17 cellular contexts compared by ENCODE assay signal in genomic region chr2:173955004-173955403, GRCh38. TPM values are rescaled to one million over a fixed set of nuclear protein-coding genes. Genes with fewer than 3 reads are reported as not detected.
DNase-seq lines count a peak whose midpoint lies in the region; ATAC-seq, FAIRE-seq and TF ChIP-seq lines count a peak whose summit lies in the region.
"Had no signal": no experiment of that assay in that cellular context is flagged by ENCODE, and none has a peak within 500 bp of the region (broad histone marks: within the 10 kb centered on the region; RNA-seq: fewer than 3 reads in every experiment).

No MANE protein-coding gene starts in this region.

- peaks cover 65 to 97% (median 81%) of the 10 kb centered on the region in 4 donors for H3K4me1 Mint-ChIP-seq in CD4-positive, CD25-positive, alpha-beta regulatory T cell

- no peak overlapping the region for H2AFZ ChIP-seq in PC-3 (ENCODE audit: low read length)

- POLR2A ChIA-PET in PC-3 (lab: Charles Lee; ENCODE audit: unreplicated experiment): no interaction called here

- peaks cover 83% of the 10 kb centered on the region for H4K20me1 ChIP-seq in PC-3 (ENCODE audit: low read length)

- peaks cover 33% of the 10 kb centered on the region for H3K36me3 ChIP-seq in CD4-positive, CD25-positive, alpha-beta regulatory T cell (ENCODE audit: control insufficient read depth, insufficient read depth, low read length)
- peaks cover 47% of the 10 kb centered on the region for H3K36me3 ChIP-seq in PC-3 (ENCODE audit: low read depth, low read length)

- peaks cover 100% of the 10 kb centered on the region for H3K79me2 ChIP-seq in PC-3 (ENCODE audit: low read length)

- H3K27ac Mint-ChIP-seq in CD4-positive, CD25-positive, alpha-beta regulatory T cell: peak overlapping the region in 1 of 3 donors; percentile 48
- H3K27ac Mint-ChIP-seq: activated CD8-positive, alpha-beta T cell treated with anti-CD3 and anti-CD28 coated beads for 36 hours had no signal

- no peaks in the 10 kb centered on the region for H3K27me3 ChIP-seq in CD4-positive, CD25-positive, alpha-beta regulatory T cell (ENCODE audit: control insufficient read depth, insufficient read depth, low read length)
- no peaks in the 10 kb centered on the region for H3K27me3 ChIP-seq in PC-3 (ENCODE audit: low read length)

- peak overlapping the region; percentile 33 for H3K4me3 ChIP-seq in CD4-positive, CD25-positive, alpha-beta regulatory T cell (ENCODE audit: low read depth, low read length)
- H3K4me3 ChIP-seq in PC-3 (ENCODE audit: low read length) (no peak overlapping the region), fibroblast of mammary gland (ENCODE audit: control insufficient read depth, low read depth, low read length) (no peak overlapping the region)
- H3K4me3 ChIP-seq: SK-N-MC had no signal

- DNase-seq in CD4-positive, CD25-positive, alpha-beta regulatory T cell: no peak
- DNase-seq in GM12891 (ENCODE audit: insufficient read length, low spot score) (no peak), PC-3 (no peak), fibroblast of mammary gland (ENCODE audit: low read depth) (no peak), NCI-H1436 (lab: John Stamatoyannopoulos, UW) (no peak), RKO (ENCODE audit: low spot score) (no peak)
- DNase-seq in activated T-cell treated with anti-CD3 and anti-CD28 coated beads, Interleukin-2, amount 50 U/mL, for 48 hours: no peak
- DNase-seq: activated CD8-positive, alpha-beta T cell treated with anti-CD3 and anti-CD28 coated beads for 36 hours; anterior cingulate cortex; erythroblast; head of caudate nucleus; mesendoderm; stimulated activated CD4-positive, alpha-beta T cell treated with anti-CD3 and anti-CD28 coated beads, Interleukin-15, amount 100 ng/mL, for 24 hours had no signal

- no peaks in the 10 kb centered on the region for H3K9me2 ChIP-seq in PC-3 (replicated peaks; ENCODE audit: low read length)

- BruUV-seq in PC-3 (replicated peaks; lab: Mats Ljungman, UMichigan): no TSS peak

- H3K36me3 Mint-ChIP-seq in CD4-positive, CD25-positive, alpha-beta regulatory T cell: peaks cover 34% of the 10 kb centered on the region

- no peak overlapping the region for H3K4me2 ChIP-seq in PC-3 (ENCODE audit: low read length)

- H3F3A ChIP-seq in PC-3 (ENCODE audit: low read length, unreplicated experiment): no peaks in the 10 kb centered on the region

- no peaks in the 10 kb centered on the region for H3K9me3 ChIP-seq in CD4-positive, CD25-positive, alpha-beta regulatory T cell (ENCODE audit: control insufficient read depth in 2 of 2, low read length in 2 of 2)
- no peaks in the 10 kb centered on the region for H3K9me3 ChIP-seq in PC-3 (ENCODE audit: low read length)

- ATAC-seq in CD4-positive, CD25-positive, alpha-beta regulatory T cell (ENCODE audit: low read depth in 2 of 2): no peak
- ATAC-seq in PC-3: no peak
- ATAC-seq in GM18909 (IDR thresholded peaks at IDR 0.05; ENCODE audit: poor library complexity, unreplicated experiment): no peak
- ATAC-seq: activated CD8-positive, alpha-beta T cell treated with anti-CD3 and anti-CD28 coated beads for 36 hours had no signal

- H3K27ac ChIP-seq in CD4-positive, CD25-positive, alpha-beta regulatory T cell (ENCODE audit: insufficient read depth, low read length, poor library complexity, severe bottlenecking): no peak overlapping the region
- no peak overlapping the region for H3K27ac ChIP-seq in PC-3 (ENCODE audit: low read length)
- H3K27ac ChIP-seq: SK-N-MC had no signal

- no peak for TF ChIP-seq POLR2A in GM12891 (IDR thresholded peaks at IDR 0.05; ENCODE audit: low read depth, low read length)

- intact Hi-C loops in PC-3 (cut with micrococcal nuclease): no loop called here

- peaks cover 76% of the 10 kb centered on the region for H3K4me1 ChIP-seq in CD4-positive, CD25-positive, alpha-beta regulatory T cell (ENCODE audit: control insufficient read depth, insufficient read depth, low read length, poor library complexity, severe bottlenecking)
- H3K4me1 ChIP-seq in PC-3 (ENCODE audit: insufficient read depth, low read length): peaks cover 31% of the 10 kb centered on the region

- H3K9me3 Mint-ChIP-seq in CD4-positive, CD25-positive, alpha-beta regulatory T cell: peaks cover 0 to 2% (median 0%) of the 10 kb centered on the region in 7 donors
- H3K9me3 Mint-ChIP-seq: activated CD8-positive, alpha-beta T cell treated with anti-CD3 and anti-CD28 coated beads for 36 hours had no signal

- H3K4me3 Mint-ChIP-seq in CD4-positive, CD25-positive, alpha-beta regulatory T cell: peak overlapping the region in 3 of 4 donors; percentile 52 to 83 (median 63)
- H3K4me3 Mint-ChIP-seq: activated CD8-positive, alpha-beta T cell treated with anti-CD3 and anti-CD28 coated beads for 36 hours; neural crest cell had no signal

- no peaks in the 10 kb centered on the region for H3K27me3 Mint-ChIP-seq in CD4-positive, CD25-positive, alpha-beta regulatory T cell
- H3K27me3 Mint-ChIP-seq: activated CD8-positive, alpha-beta T cell treated with anti-CD3 and anti-CD28 coated beads for 36 hours had no signal

- peak; percentile 43; the same call in 1 of the 2 replicates for TF ChIP-seq CTCF in PC-3 (conservative IDR thresholded peaks at IDR 0.05; ENCODE audit: low read depth, low read length)
- peak; percentile 4 for TF ChIP-seq CTCF in fibroblast of mammary gland (conservative IDR thresholded peaks at IDR 0.05; ENCODE audit: control insufficient read depth, insufficient read depth, low read depth, low read length)

- no peak overlapping the region for H3K9ac ChIP-seq in PC-3 (ENCODE audit: low read length)

- peak; percentile 23 for FAIRE-seq in GM12891 (lab: Jason Lieb, UNC)
- FAIRE-seq: islet of Langerhans had no signal

- CTCF ChIA-PET in PC-3 (lab: Charles Lee): no interaction called here

TF ChIP-seq in GM12891, 5 proteins besides CTCF, POLR2A, EP300 and RAD21:
- TF ChIP-seq POLR2AphosphoS5 (IDR thresholded peaks at IDR 0.05; ENCODE audit: low read depth, low read length) (no peak), PAX5 (IDR thresholded peaks at IDR 0.05; ENCODE audit: insufficient read depth, low read length, severe bottlenecking) (no peak), SPI1 (IDR thresholded peaks at IDR 0.05; ENCODE audit: low read depth, low read length) (no peak), POU2F2 (IDR thresholded peaks at IDR 0.05; ENCODE audit: low read depth, low read length) (no peak), TAF1 (IDR thresholded peaks at IDR 0.05; ENCODE audit: low read depth, low read length) (no peak)
TF ChIP-seq in GM12891: peak in this region for 0.

RNA-seq across cellular contexts. Expression of gene SP3, which starts 10.2 kb away (rescaled TPM):
- 153 TPM for total RNA-seq in CD4-positive, CD25-positive, alpha-beta regulatory T cell
- 10 to 100 TPM; 65.9 to 85.9 (median 76.4) TPM for polyA plus RNA-seq in CD4-positive, CD25-positive, alpha-beta regulatory T cell
- polyA plus RNA-seq in GM12891 (2012; ENCODE audit: low read depth, missing spikeins): 19.9 TPM
- 82.2 and 117 TPM in 2 replicates for total RNA-seq in PC-3 (2014; rRNA removed)
